In genomic region chr1:220769205-220769604, GRCh38 we compare ENCODE assay signal across 1 cellular context.
TF ChIP-seq lines count a peak whose summit lies in the region.

No MANE protein-coding gene starts in this region.

TF ChIP-seq in HepG2, 621 proteins besides CTCF, POLR2A, EP300 and RAD21:
- TF ChIP-seq ESRRA (CRISPR knock-in tag; IDR thresholded peaks at IDR 0.05; ENCODE audit: low read depth) (no peak), SSRP1 (CRISPR knock-in tag; IDR thresholded peaks at IDR 0.05) (no peak), ZKSCAN8 (CRISPR knock-in tag; IDR thresholded peaks at IDR 0.05; ENCODE audit: borderline replicate concordance) (no peak), MIER3 (CRISPR knock-in tag; IDR thresholded peaks at IDR 0.05; ENCODE audit: borderline replicate concordance) (no peak), ZNF263 (CRISPR knock-in tag; IDR thresholded peaks at IDR 0.05) (no peak), PRMT3 (CRISPR knock-in tag; IDR thresholded peaks at IDR 0.05; ENCODE audit: borderline replicate concordance, low read depth) (no peak), KDM2A (CRISPR knock-in tag; IDR thresholded peaks at IDR 0.05; ENCODE audit: borderline replicate concordance, low read depth) (no peak), GRHL1 (CRISPR knock-in tag; conservative IDR thresholded peaks at IDR 0.05) (no peak)
